ENCODE assay signal across 1 cellular context in the genomic region with DNA sequence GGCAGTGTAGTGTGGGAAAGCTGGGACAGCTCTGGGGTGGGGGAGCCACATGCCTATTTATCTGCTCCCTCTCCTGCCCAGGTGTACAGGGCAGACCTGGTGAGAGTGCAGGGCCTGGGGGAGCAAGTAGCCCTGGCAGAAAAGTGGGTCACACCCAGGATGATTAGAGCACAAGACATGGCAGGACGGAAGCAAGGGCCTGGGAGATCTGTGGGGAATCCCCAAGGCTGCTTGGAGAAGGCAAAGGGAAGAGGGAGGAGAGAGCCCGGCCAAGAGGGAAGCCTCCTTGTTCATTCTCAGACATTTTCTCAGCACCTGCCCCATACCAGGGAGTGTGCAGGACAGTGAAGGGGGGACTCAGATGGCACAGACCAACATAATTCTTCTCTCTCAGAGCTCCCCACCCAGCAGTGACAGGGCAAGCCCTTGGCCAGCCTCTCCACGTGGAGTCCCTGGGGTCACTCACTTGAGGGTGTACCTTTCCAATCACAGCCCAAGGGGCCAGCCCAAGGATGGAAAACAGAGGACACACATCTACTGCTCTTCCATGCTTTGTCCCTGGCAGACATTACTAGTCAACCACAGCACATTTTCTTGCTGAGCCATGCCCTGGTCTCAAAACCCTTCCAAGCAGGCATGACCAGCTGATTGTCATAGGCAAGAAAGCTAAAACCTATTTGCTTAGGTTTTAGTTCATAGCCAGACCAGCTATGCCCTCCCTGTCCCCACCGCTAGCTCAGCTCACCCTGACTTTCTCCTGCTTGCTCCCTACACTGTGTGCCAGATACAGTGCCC.
TF ChIP-seq lines count a peak whose summit lies in the region.

No MANE protein-coding gene starts in this region.

TF ChIP-seq in SK-N-SH treated with all-trans-retinoic acid at 6 μM for 48 hours, 23 proteins besides CTCF, POLR2A, EP300 and RAD21 (continued from another document):
- TF ChIP-seq, protein P1, sequence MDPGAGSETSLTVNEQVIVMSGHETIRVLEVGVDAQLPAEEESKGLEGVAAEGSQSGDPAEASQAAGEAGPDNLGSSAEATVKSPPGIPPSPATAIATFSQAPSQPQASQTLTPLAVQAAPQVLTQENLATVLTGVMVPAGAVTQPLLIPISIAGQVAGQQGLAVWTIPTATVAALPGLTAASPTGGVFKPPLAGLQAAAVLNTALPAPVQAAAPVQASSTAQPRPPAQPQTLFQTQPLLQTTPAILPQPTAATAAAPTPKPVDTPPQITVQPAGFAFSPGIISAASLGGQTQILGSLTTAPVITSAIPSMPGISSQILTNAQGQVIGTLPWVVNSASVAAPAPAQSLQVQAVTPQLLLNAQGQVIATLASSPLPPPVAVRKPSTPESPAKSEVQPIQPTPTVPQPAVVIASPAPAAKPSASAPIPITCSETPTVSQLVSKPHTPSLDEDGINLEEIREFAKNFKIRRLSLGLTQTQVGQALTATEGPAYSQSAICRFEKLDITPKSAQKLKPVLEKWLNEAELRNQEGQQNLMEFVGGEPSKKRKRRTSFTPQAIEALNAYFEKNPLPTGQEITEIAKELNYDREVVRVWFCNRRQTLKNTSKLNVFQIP (CRISPR knock-in tag; IDR thresholded peaks at IDR 0.05; ENCODE audit: borderline replicate concordance, low read depth): no peak
- TF ChIP-seq ARNTL (CRISPR knock-in tag; IDR thresholded peaks at IDR 0.05; ENCODE audit: borderline replicate concordance, low read depth): no peak
- TF ChIP-seq ZNF565 (CRISPR knock-in tag; conservative IDR thresholded peaks at IDR 0.05; ENCODE audit: low read depth): no peak
- TF ChIP-seq OSR1 (CRISPR knock-in tag; IDR thresholded peaks at IDR 0.05): no peak
- TF ChIP-seq ESRRG (CRISPR knock-in tag; IDR thresholded peaks at IDR 0.05): no peak
- no peak for TF ChIP-seq TCF4 (CRISPR knock-in tag; IDR thresholded peaks at IDR 0.05; ENCODE audit: borderline replicate concordance)
- TF ChIP-seq, protein P2, sequence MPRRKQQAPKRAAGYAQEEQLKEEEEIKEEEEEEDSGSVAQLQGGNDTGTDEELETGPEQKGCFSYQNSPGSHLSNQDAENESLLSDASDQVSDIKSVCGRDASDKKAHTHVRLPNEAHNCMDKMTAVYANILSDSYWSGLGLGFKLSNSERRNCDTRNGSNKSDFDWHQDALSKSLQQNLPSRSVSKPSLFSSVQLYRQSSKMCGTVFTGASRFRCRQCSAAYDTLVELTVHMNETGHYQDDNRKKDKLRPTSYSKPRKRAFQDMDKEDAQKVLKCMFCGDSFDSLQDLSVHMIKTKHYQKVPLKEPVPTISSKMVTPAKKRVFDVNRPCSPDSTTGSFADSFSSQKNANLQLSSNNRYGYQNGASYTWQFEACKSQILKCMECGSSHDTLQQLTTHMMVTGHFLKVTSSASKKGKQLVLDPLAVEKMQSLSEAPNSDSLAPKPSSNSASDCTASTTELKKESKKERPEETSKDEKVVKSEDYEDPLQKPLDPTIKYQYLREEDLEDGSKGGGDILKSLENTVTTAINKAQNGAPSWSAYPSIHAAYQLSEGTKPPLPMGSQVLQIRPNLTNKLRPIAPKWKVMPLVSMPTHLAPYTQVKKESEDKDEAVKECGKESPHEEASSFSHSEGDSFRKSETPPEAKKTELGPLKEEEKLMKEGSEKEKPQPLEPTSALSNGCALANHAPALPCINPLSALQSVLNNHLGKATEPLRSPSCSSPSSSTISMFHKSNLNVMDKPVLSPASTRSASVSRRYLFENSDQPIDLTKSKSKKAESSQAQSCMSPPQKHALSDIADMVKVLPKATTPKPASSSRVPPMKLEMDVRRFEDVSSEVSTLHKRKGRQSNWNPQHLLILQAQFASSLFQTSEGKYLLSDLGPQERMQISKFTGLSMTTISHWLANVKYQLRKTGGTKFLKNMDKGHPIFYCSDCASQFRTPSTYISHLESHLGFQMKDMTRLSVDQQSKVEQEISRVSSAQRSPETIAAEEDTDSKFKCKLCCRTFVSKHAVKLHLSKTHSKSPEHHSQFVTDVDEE (CRISPR knock-in tag; IDR thresholded peaks at IDR 0.05): no peak
- TF ChIP-seq RARB (CRISPR knock-in tag; IDR thresholded peaks at IDR 0.05): no peak
